17 cellular contexts compared by ENCODE assay signal in the genomic region with DNA sequence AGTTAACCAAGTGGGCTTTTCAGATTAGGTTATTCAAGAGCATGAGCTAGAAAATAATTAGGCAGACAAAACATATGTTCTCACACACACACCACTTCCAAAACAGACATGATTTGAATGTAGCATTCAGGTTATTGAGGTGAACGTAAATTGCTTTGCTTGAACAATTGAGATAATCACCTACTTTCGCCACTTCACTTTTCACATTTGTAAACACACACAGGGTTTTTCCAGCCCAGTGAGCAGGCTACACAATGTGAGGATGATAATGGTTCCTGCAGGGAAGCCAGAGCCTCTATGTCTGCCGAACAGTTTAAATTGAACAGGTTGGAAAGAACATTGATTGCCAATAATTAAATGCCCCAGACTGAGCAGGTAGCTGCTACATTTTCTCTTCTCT.
A peak's percentile ranks its signal among the peaks of the same experiment; 100 is the strongest.
DNase-seq lines count a peak whose midpoint lies in the region; TF ChIP-seq lines count a peak whose summit lies in the region.
"Had no signal": no experiment of that assay in that cellular context is flagged by ENCODE, and none has a peak within 500 bp of the region (broad histone marks: within the 10 kb centered on the region; RNA-seq: fewer than 3 reads in every experiment).

No MANE protein-coding gene starts in this region.

- H3F3A ChIP-seq in smooth muscle cell (ENCODE audit: low read depth): no peaks in the 10 kb centered on the region

- H2AFZ ChIP-seq in smooth muscle cell (ENCODE audit: low read depth): no peak overlapping the region

- no peaks in the 10 kb centered on the region for H3K27me3 ChIP-seq in smooth muscle cell (ENCODE audit: low read depth)
- H3K27me3 ChIP-seq: MG63, sigmoid colon had no signal

- no peak for TF ChIP-seq CTCF in smooth muscle cell (IDR thresholded peaks at IDR 0.05; ENCODE audit: borderline replicate concordance, insufficient read depth, poor library complexity, severe bottlenecking)

- no peaks in the 10 kb centered on the region for H4K20me1 ChIP-seq in smooth muscle cell (ENCODE audit: low read depth)

- H3K4me2 ChIP-seq in smooth muscle cell: no peak overlapping the region

- H3K36me3 ChIP-seq in smooth muscle cell (ENCODE audit: low read depth): no peaks in the 10 kb centered on the region
- H3K36me3 ChIP-seq: heart right ventricle, MG63, sigmoid colon, WERI-Rb-1 had no signal

- H3K79me2 ChIP-seq in smooth muscle cell (ENCODE audit: low read depth): no peaks in the 10 kb centered on the region

- 92% methylated on average over 3 of the region's 3 CpGs for WGBS in smooth muscle cell (ENCODE audit: low lambda C conversion rate)

- no peaks in the 10 kb centered on the region for H3K9me3 ChIP-seq in smooth muscle cell (replicated peaks; ENCODE audit: low read depth)
- H3K9me3 ChIP-seq: MG63, sigmoid colon had no signal

- no peak overlapping the region for H3K4me3 ChIP-seq in smooth muscle cell
- H3K4me3 ChIP-seq: heart right ventricle, MG63, sigmoid colon had no signal

- no peak overlapping the region for H3K27ac ChIP-seq in smooth muscle cell (ENCODE audit: low read depth)
- H3K27ac ChIP-seq: C4-2B, heart right ventricle, sigmoid colon, WERI-Rb-1 had no signal

- no peak overlapping the region for H3K9ac ChIP-seq in smooth muscle cell (ENCODE audit: low read depth)

- DNase-seq in DMS53 (lab: John Stamatoyannopoulos, UW) (peak; percentile 54), NCI-H1417 (lab: John Stamatoyannopoulos, UW) (peak; percentile 35 to 99 (median 90)), NCI-H2227 (lab: John Stamatoyannopoulos, UW; ENCODE audit: unreplicated experiment) (peak; percentile 86), left kidney (ENCODE audit: low read depth, low spot score) (peak; percentile 11), smooth muscle cell (lab: John Stamatoyannopoulos, UW; ENCODE audit: unreplicated experiment) (no peak), NOMO-1 treated with DMSO at 0.1 percent for 48 hours (lab: John Stamatoyannopoulos, UW; ENCODE audit: unreplicated experiment) (no peak)
- no peak for DNase-seq in activated CD8-positive, alpha-beta memory T cell treated with anti-CD3 and anti-CD28 coated beads for 24 hours
- DNase-seq: activated CD8-positive, alpha-beta memory T cell treated with anti-CD3 and anti-CD28 coated beads, Interleukin-2, amount 50 U/mL, for 4 hours; cerebellar nuclear complex; heart right ventricle; left ventricle myocardium superior; MG63; posterior cingulate gyrus; sigmoid colon; substantia nigra; WERI-Rb-1 had no signal

- no peaks in the 10 kb centered on the region for H3K4me1 ChIP-seq in smooth muscle cell (ENCODE audit: low read depth)
- H3K4me1 ChIP-seq: heart right ventricle, sigmoid colon had no signal

Comparison
In these comparisons a context has a peak if more than half of its experiments do, and no peak if none do; other contexts are left out.
1. DNase-seq: peak in DMS53 (single experiment), NCI-H1417 (3 of 3), NCI-H2227 (single experiment) and left kidney (single experiment); none in smooth muscle cell (single experiment), NOMO-1 treated with DMSO at 0.1 percent for 48 hours (single experiment) and activated CD8-positive, alpha-beta memory T cell treated with anti-CD3 and anti-CD28 coated beads for 24 hours (single experiment).